ENCODE assay signal across 7 cellular contexts in genomic region chr1:185156854-185157598, GRCh38. TPM values are rescaled to one million over a fixed set of nuclear protein-coding genes. Genes with fewer than 3 reads are reported as not detected.
DNase-seq lines count a peak whose midpoint lies in the region; ATAC-seq and TF ChIP-seq lines count a peak whose summit lies in the region.

A gene with protein sequence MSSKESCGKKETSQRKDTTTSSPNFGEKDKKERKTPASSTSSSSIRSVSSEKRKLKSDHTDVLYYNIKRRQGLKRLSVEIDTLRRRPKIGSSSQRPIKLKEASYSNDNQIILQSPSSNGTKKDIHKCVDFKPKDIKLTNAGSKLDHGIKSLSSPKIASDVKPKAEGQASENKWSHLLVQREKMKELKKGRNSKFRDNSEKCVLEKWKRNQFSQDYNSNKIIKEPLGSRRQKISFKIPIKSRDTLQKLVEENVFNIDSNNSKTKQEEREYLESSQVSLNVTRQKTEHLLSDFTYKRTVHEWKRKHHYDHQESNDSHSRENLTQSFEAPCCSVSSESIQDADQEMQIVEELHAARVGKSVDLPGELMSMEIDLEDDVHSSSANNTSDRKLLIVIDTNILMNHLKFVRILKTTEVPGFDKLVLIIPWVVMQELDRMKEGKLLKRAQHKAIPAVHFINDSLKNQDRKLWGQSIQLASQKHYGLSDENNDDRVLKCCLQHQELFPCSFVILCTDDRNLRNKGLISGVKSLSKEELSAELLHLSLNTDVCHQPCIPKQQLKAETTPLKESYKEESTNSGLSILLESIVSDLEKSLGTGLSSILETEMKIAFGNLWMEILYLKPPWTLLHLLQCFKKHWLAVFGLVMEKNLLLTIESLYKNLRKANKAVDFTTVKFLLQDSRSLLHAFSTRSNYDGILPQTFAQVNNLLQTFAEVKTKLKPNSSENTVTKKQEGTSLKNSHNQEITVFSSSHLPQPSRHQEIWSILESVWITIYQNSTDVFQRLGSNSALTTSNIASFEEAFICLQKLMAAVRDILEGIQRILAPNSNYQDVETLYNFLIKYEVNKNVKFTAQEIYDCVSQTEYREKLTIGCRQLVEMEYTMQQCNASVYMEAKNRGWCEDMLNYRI (plus strand): TSS chr1:185157167. CDS start chr1:185160842, 3,675 bp downstream.
A gene with protein sequence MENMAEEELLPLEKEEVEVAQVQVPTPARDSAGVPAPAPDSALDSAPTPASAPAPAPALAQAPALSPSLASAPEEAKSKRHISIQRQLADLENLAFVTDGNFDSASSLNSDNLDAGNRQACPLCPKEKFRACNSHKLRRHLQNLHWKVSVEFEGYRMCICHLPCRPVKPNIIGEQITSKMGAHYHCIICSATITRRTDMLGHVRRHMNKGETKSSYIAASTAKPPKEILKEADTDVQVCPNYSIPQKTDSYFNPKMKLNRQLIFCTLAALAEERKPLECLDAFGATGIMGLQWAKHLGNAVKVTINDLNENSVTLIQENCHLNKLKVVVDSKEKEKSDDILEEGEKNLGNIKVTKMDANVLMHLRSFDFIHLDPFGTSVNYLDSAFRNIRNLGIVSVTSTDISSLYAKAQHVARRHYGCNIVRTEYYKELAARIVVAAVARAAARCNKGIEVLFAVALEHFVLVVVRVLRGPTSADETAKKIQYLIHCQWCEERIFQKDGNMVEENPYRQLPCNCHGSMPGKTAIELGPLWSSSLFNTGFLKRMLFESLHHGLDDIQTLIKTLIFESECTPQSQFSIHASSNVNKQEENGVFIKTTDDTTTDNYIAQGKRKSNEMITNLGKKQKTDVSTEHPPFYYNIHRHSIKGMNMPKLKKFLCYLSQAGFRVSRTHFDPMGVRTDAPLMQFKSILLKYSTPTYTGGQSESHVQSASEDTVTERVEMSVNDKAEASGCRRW (minus strand): TSS chr1:185156953. CDS start chr1:185156712, 241 bp downstream.

- H3K79me2 ChIP-seq in hepatocyte, result peaks cover 50% of the 10 kb centered on the region

- WGBS in hepatocyte (ENCODE audit: low lambda C conversion rate, missing lambda C conversion rate), result under 1% methylated on average over 44 of the region's 63 CpGs

- no peak for TF ChIP-seq CTCF in hepatocyte (IDR thresholded peaks at IDR 0.05; ENCODE audit: poor library complexity)

- peaks cover 26% of the 10 kb centered on the region for H3K4me1 ChIP-seq in hepatocyte (ENCODE audit: insufficient read depth)

- DNase-seq in NCI-H1930 (lab: John Stamatoyannopoulos, UW) (peak; percentile 97 to 99), T-helper 9 cell (peak; percentile 97), astrocyte of the hippocampus (ENCODE audit: low read depth, low spot score) (peak; percentile 100), hepatocyte (ENCODE audit: low spot score) (peak; percentile 99), renal cortical epithelial cell (ENCODE audit: low read depth) (peak; percentile 96)

- H3K9me3 ChIP-seq in hepatocyte (ENCODE audit: low read depth), result no peaks in the 10 kb centered on the region

- H3K9me2 ChIP-seq in hepatocyte (replicated peaks; ENCODE audit: insufficient read depth), result no peaks in the 10 kb centered on the region

- H4K20me1 ChIP-seq in hepatocyte (ENCODE audit: insufficient read depth, poor library complexity, severe bottlenecking), result no peaks in the 10 kb centered on the region

- peak within 1 kb of the TSS; percentile 68 for H3K4me3 ChIP-seq in hepatocyte

- no peaks in the 10 kb centered on the region for H3K27me3 ChIP-seq in hepatocyte

- peak within 1 kb of the TSS; percentile 74 for H2AFZ ChIP-seq in hepatocyte

- ATAC-seq in GM18502 (IDR thresholded peaks at IDR 0.05; ENCODE audit: poor library complexity, unreplicated experiment) (peak; percentile 94), HG02970 (IDR thresholded peaks at IDR 0.05; ENCODE audit: low FRiP score, unreplicated experiment) (peak; percentile 92)

- no peaks in the 10 kb centered on the region for H3K36me3 ChIP-seq in hepatocyte (replicated peaks; ENCODE audit: insufficient read depth, low read depth)

- H3K27ac ChIP-seq in hepatocyte, result peak within 1 kb of the TSS; percentile 96

- H3K4me2 ChIP-seq in hepatocyte, result peak within 1 kb of the TSS; percentile 91

RNA-seq across cellular contexts. Expression of the first gene that starts in this region (rescaled TPM):
- 9.5 and 9.6 TPM in 2 replicates for total RNA-seq in hepatocyte
- 3.4 and 5.3 TPM in 2 replicates for polyA plus RNA-seq in hepatocyte
- 3.8 and 7.7 TPM in 2 replicates for total RNA-seq in renal cortical epithelial cell

RNA-seq across cellular contexts. Expression of the second gene that starts in this region (rescaled TPM):
- total RNA-seq in hepatocyte, result 23.1 and 29.2 TPM in 2 replicates
- 11.1 and 12.3 TPM in 2 replicates for polyA plus RNA-seq in hepatocyte
- total RNA-seq in renal cortical epithelial cell, result 12.5 and 48.7 TPM in 2 replicates

Comparison
In these comparisons a context has a peak if more than half of its experiments do, and no peak if none do; other contexts are left out.
1. Peak in every context shown above with its lines: DNase-seq, ATAC-seq, H3K4me3 ChIP-seq and H3K27ac ChIP-seq.